8 cellular contexts compared by ENCODE assay signal in genomic region chr3:34352932-34353331, GRCh38.
"Had no signal": no experiment of that assay in that cellular context is flagged by ENCODE, and none has a peak within 500 bp of the region (broad histone marks: within the 10 kb centered on the region; RNA-seq: fewer than 3 reads in every experiment).

No MANE protein-coding gene starts in this region.

- H3K4me3 ChIP-seq: GM23248, HAP-1, K562 had no signal

- H2AFZ ChIP-seq: GM23248 had no signal

- ATAC-seq: HCT116, K562 had no signal

- H3K4me1 ChIP-seq: HAP-1 had no signal

- FAIRE-seq: K562 had no signal

- H3K4me3 Mint-ChIP-seq: HFFc6 had no signal

- DNase-seq: GM23248, H7, HFFc6, IMR-90 had no signal

- H3K36me3 ChIP-seq: HAP-1 had no signal

- H3K27ac Mint-ChIP-seq: HFFc6 had no signal

- H3K9ac ChIP-seq: GM23248 had no signal

- H3K27ac ChIP-seq: GM23248, HL-60 had no signal

- H3K9me3 ChIP-seq: HAP-1 had no signal
